Comparison of ENCODE assay signal across 16 cellular contexts in the genomic region with DNA sequence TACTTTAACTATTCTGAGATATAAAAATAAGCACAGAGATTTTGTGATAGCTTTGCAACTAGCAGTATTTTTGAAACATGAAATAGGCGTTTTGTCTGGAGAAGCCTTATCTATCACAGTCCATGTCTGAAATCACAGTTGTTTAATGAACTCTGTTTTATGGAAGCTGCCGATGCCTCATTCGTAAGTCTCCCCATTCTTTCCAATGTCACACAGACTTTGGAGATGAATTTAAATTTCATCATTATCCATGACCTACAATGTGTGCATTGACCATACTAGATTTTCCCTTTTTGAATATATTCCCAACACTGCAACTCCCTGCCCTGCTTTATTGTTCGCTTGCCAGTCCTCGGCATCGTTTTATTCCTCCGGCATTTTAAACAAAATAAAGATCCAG.
DNase-seq lines count a peak whose midpoint lies in the region; ATAC-seq and TF ChIP-seq lines count a peak whose summit lies in the region.
"Had no signal": no experiment of that assay in that cellular context is flagged by ENCODE, and none has a peak within 500 bp of the region (broad histone marks: within the 10 kb centered on the region; RNA-seq: fewer than 3 reads in every experiment).

No MANE protein-coding gene starts in this region.

- no peak overlapping the region for H3K18ac ChIP-seq in H9 (ENCODE audit: insufficient read length, low read depth, low read length)

- no peak overlapping the region for H2BK120ac ChIP-seq in H9 (ENCODE audit: low read depth, low read length, poor library complexity, severe bottlenecking)

- H3K79me1 ChIP-seq in H9 (ENCODE audit: insufficient read depth, low read depth, low read length, poor library complexity, severe bottlenecking): no peaks in the 10 kb centered on the region

- H3K9me3 ChIP-seq in H9 (ENCODE audit: control insufficient read depth, low read depth, low read length): no peaks in the 10 kb centered on the region
- no peaks in the 10 kb centered on the region for H3K9me3 ChIP-seq in CD4-positive, alpha-beta T cell (ENCODE audit: control insufficient read depth, low read length)
- H3K9me3 ChIP-seq: BE2C, Caco-2 had no signal

- H3K27ac ChIP-seq in angular gyrus (ENCODE audit: low read depth, low read length): peak overlapping the region; percentile 46
- peak overlapping the region; percentile 79 for H3K27ac ChIP-seq in caudate nucleus (ENCODE audit: low read depth, low read length)
- H3K27ac ChIP-seq in H9 (ENCODE audit: insufficient read length, low read depth, low read length): no peak overlapping the region
- H3K27ac ChIP-seq in CD4-positive, alpha-beta T cell (ENCODE audit: low read depth, low read length): no peak overlapping the region

- H3T11ph ChIP-seq in H9 (ENCODE audit: low read length): no peak overlapping the region

- H3K36me3 Mint-ChIP-seq in H9 (ENCODE audit: insufficient read depth in 1 of 3, low read depth in 3 of 3): peaks cover 0 to 6% (median 0%) of the 10 kb centered on the region in 3 experiments; a peak in 3 of 7 replicates
- H3K36me3 Mint-ChIP-seq in CD4-positive, alpha-beta T cell (ENCODE audit: low read depth): no peaks in the 10 kb centered on the region
- H3K36me3 Mint-ChIP-seq: CD4-positive, CD25-positive, alpha-beta regulatory T cell had no signal

- H3K23me2 ChIP-seq in H9 (ENCODE audit: insufficient read length, low read depth, low read length, poor library complexity, severe bottlenecking): no peaks in the 10 kb centered on the region

- H2BK12ac ChIP-seq in H9 (ENCODE audit: insufficient read length, low read depth, low read length): no peak overlapping the region

- POLR2A ChIA-PET in CD4-positive, alpha-beta T cell (lab: Charles Lee): no interaction called here

- peaks cover 6% of the 10 kb centered on the region; the same call in 1 of the 2 replicates for H3K27me3 Mint-ChIP-seq in H9 (ENCODE audit: low read depth)
- H3K27me3 Mint-ChIP-seq in CD4-positive, alpha-beta T cell: no peaks in the 10 kb centered on the region
- H3K27me3 Mint-ChIP-seq: CD4-positive, CD25-positive, alpha-beta regulatory T cell had no signal

- no peak overlapping the region for H3K9ac ChIP-seq in H9 (ENCODE audit: extremely low read depth, insufficient read length, low read length)

- H3K56ac ChIP-seq in H9 (ENCODE audit: insufficient read length, low read depth, low read length): no peak overlapping the region

- no peak overlapping the region for H3K4me2 ChIP-seq in H9 (ENCODE audit: insufficient read depth, insufficient read length, low read length)

- no peak overlapping the region for H2BK5ac ChIP-seq in H9 (ENCODE audit: insufficient read length, low read length)

- no peak overlapping the region for H3K4ac ChIP-seq in H9 (ENCODE audit: low read depth, low read length)

- H2BK15ac ChIP-seq in H9 (ENCODE audit: low read depth, low read length): no peak overlapping the region

- CTCF ChIA-PET in CD4-positive, alpha-beta T cell (lab: Charles Lee): no interaction called here

- no peak overlapping the region for H3K27ac Mint-ChIP-seq in H9
- H3K27ac Mint-ChIP-seq in CD4-positive, alpha-beta T cell: no peak overlapping the region
- H3K27ac Mint-ChIP-seq: CD4-positive, CD25-positive, alpha-beta regulatory T cell had no signal

- no peak overlapping the region for H2AFZ ChIP-seq in H9 (ENCODE audit: low read length)

- H4K20me1 ChIP-seq in H9 (ENCODE audit: control insufficient read depth, insufficient read depth, insufficient read length): no peaks in the 10 kb centered on the region

- no peak for ATAC-seq in CD4-positive, alpha-beta T cell (ENCODE audit: poor library complexity)

- no peak overlapping the region for H2BK20ac ChIP-seq in H9 (ENCODE audit: low read depth, low read length, poor library complexity, severe bottlenecking)

- TF ChIP-seq CTCF in H9 (conservative IDR thresholded peaks at IDR 0.05): no peak
- no peak for TF ChIP-seq CTCF in CD4-positive, alpha-beta T cell (IDR thresholded peaks at IDR 0.05)

- no peak for DNase-seq in caudate nucleus (lab: John Stamatoyannopoulos, UW)
- peak; percentile 61 for DNase-seq in inferior parietal cortex (ENCODE audit: extremely low spot score)
- DNase-seq in superior temporal gyrus (ENCODE audit: extremely low spot score): peak; percentile 80
- DNase-seq in H9: no peak
- no peak for DNase-seq in HuH-7 (ENCODE audit: low spot score)
- DNase-seq in ureter (ENCODE audit: low spot score): no peak
- DNase-seq in CD4-positive, alpha-beta T cell: no peak
- DNase-seq: BE2C; Caco-2; CD4-positive, CD25-positive, alpha-beta regulatory T cell; DMS153; DMS79; GDM1; GOT3; H7 had no signal

- no peaks in the 10 kb centered on the region for H3K4me1 ChIP-seq in H9 (ENCODE audit: insufficient read depth, low read length)
- H3K4me1 ChIP-seq: BE2C, Caco-2 had no signal

- peaks cover 4 to 6% of the 10 kb centered on the region in 2 experiments; a peak in 4 of 5 replicates for H3K9me3 Mint-ChIP-seq in H9
- H3K9me3 Mint-ChIP-seq in CD4-positive, alpha-beta T cell: no peaks in the 10 kb centered on the region
- H3K9me3 Mint-ChIP-seq: CD4-positive, CD25-positive, alpha-beta regulatory T cell had no signal

- no peak overlapping the region for H4K8ac ChIP-seq in H9 (replicated peaks; ENCODE audit: insufficient read length, low read depth, low read length)

- no peaks in the 10 kb centered on the region for H3K79me2 ChIP-seq in H9 (ENCODE audit: insufficient read depth, low read length)

- H3K4me3 Mint-ChIP-seq in H9: no peak overlapping the region
- no peak overlapping the region for H3K4me3 Mint-ChIP-seq in CD4-positive, alpha-beta T cell
- H3K4me3 Mint-ChIP-seq: CD4-positive, CD25-positive, alpha-beta regulatory T cell had no signal

- H2AK5ac ChIP-seq in H9 (ENCODE audit: insufficient read length, low read length): no peak overlapping the region

- H3K14ac ChIP-seq in H9 (ENCODE audit: insufficient read depth, low read length): no peak overlapping the region

- H3K4me1 Mint-ChIP-seq in H9: no peaks in the 10 kb centered on the region
- H3K4me1 Mint-ChIP-seq in CD4-positive, alpha-beta T cell (ENCODE audit: low read depth): no peaks in the 10 kb centered on the region
- H3K4me1 Mint-ChIP-seq: CD4-positive, CD25-positive, alpha-beta regulatory T cell had no signal

- intact Hi-C loops in CD4-positive, alpha-beta T cell (cut with DNase I, micrococcal nuclease): no loop called here

- no peaks in the 10 kb centered on the region for H3K27me3 ChIP-seq in H9 (ENCODE audit: insufficient read depth, low read length)
- no peaks in the 10 kb centered on the region for H3K27me3 ChIP-seq in CD4-positive, alpha-beta T cell (ENCODE audit: control insufficient read depth, insufficient read depth, low read length)
- H3K27me3 ChIP-seq: BE2C had no signal

- no CpG with 5 or more reads among the region's 7 CpGs for WGBS in H9 (ENCODE audit: extremely low coverage, insufficient read length, low lambda C conversion rate)

- H3K23ac ChIP-seq in H9 (ENCODE audit: insufficient read length, low read depth, low read length): no peak overlapping the region

- H4K5ac ChIP-seq in H9 (ENCODE audit: insufficient read length, low read depth, low read length): no peak overlapping the region

- no peak overlapping the region for H4K91ac ChIP-seq in H9 (ENCODE audit: insufficient read length, low read depth, low read length)

Comparison
In these comparisons a context has a peak if more than half of its experiments do, and no peak if none do; other contexts are left out.
1. H3K27ac ChIP-seq: peak in angular gyrus (single experiment) and caudate nucleus (single experiment); none in H9 (single experiment) and CD4-positive, alpha-beta T cell (single experiment).
2. DNase-seq: peak in inferior parietal cortex (single experiment) and superior temporal gyrus (single experiment); none in caudate nucleus (0 of 61), H9 (single experiment), HuH-7 (single experiment), ureter (single experiment) and CD4-positive, alpha-beta T cell (0 of 10).